Comparison of ENCODE assay signal across 11 cellular contexts in the genomic region with DNA sequence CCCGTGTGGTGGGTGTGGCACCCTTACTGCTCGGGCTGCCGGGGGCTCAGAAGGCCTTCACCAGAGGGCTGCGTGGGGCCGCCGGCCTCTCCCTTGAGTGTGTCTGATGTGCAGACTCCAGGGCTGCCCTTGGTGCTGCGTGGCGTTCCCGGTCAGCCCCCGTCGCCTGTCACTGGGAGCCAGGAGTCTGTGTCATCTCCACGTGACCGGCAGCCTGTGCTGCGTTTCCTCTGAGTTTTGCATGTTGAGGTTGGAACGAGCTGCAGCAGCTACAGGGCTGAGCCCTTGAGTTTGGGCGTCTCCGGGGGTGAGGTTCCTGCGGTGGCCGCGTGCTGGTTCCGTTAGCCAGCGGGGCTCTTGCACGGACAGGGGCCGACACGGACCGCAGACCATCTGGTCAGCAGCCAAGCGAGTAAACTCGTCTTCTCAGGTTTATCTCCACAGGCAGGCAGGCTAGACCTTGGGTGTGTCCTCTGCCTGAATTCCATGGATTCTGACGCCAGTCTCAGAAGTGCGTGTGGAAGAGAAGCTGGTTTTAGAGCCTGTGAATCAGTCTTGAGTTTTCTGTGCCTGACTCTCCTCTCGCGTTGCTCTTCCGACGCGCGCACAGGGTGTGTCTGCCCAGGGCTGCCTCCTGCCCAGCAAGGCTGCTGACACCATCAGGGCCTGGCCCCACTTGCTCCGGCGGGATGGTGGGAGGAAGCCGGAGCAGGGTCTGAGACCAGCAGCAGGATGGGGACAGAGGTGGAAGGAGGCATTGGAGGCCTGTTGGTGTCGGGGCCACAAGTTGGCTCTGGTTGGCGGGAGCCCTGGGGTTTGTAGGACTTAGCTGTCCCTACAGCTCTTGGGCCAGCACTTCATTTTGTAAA. TPM values are rescaled to one million over a fixed set of nuclear protein-coding genes. Genes with fewer than 3 reads are reported as not detected.
A peak's percentile ranks its signal among the peaks of the same experiment; 100 is the strongest.
DNase-seq lines count a peak whose midpoint lies in the region; ATAC-seq, FAIRE-seq and TF ChIP-seq lines count a peak whose summit lies in the region.
"Had no signal": no experiment of that assay in that cellular context is flagged by ENCODE, and none has a peak within 500 bp of the region (broad histone marks: within the 10 kb centered on the region; RNA-seq: fewer than 3 reads in every experiment).

No MANE protein-coding gene starts in this region.

- WGBS in small intestine, 3 donors, result 91 to 94% (median 94%) methylated on average over 40 to 41 of the region's 41 CpGs

- peaks cover 2% of the 10 kb centered on the region for H3K36me3 Mint-ChIP-seq in memory B cell

- no peak overlapping the region for H3K27ac ChIP-seq in small intestine (ENCODE audit: low read depth in 1 of 2, low read length in 1 of 2)
- H3K27ac ChIP-seq: neutrophil, VCaP had no signal

- ATAC-seq in memory B cell (ENCODE audit: low read depth), result peak; percentile 77
- ATAC-seq: stimulated activated naive CD8-positive, alpha-beta T cell treated with anti-CD3 and anti-CD28 coated beads, Interleukin-15, Interleukin-2, amounts not matched to agents 100 U/mL and 50 U/mL, for 24 hours had no signal

- no peaks in the 10 kb centered on the region for H3K9me3 Mint-ChIP-seq in memory B cell
- H3K9me3 Mint-ChIP-seq: brain had no signal

- no peaks in the 10 kb centered on the region for H3K27me3 ChIP-seq in small intestine (ENCODE audit: control insufficient read depth in 2 of 2, insufficient read depth in 2 of 2, low read length in 2 of 2)
- H3K27me3 ChIP-seq: neutrophil had no signal

- peaks cover 0 to 4% of the 10 kb centered on the region in 2 donors for H3K36me3 ChIP-seq in small intestine (ENCODE audit: control insufficient read depth in 2 of 2, insufficient read depth in 2 of 2, low read length in 2 of 2)

- H3K27ac Mint-ChIP-seq in memory B cell, result peak overlapping the region; percentile 80
- H3K27ac Mint-ChIP-seq: brain had no signal

- TF ChIP-seq CTCF in choroid plexus epithelial cell (conservative IDR thresholded peaks at IDR 0.05; ENCODE audit: low read depth, low read length) (no peak), D721Med (IDR thresholded peaks at IDR 0.05; ENCODE audit: insufficient read depth, missing control alignments) (no peak)

- H3K27me3 Mint-ChIP-seq in memory B cell, result no peaks in the 10 kb centered on the region
- H3K27me3 Mint-ChIP-seq: brain had no signal

- H3K4me1 Mint-ChIP-seq in memory B cell, result peaks cover 21% of the 10 kb centered on the region

- no peak overlapping the region for H3K4me3 ChIP-seq in choroid plexus epithelial cell (ENCODE audit: low read depth, low read length)
- H3K4me3 ChIP-seq in small intestine (ENCODE audit: low read depth in 1 of 2, low read length in 2 of 2), result no peak overlapping the region

- DNase-seq in ELF-1 (ENCODE audit: low read depth, low spot score) (peak; percentile 70), choroid plexus epithelial cell (ENCODE audit: low read depth) (peak; percentile 20), memory B cell (ENCODE audit: low spot score in 2 of 2) (no peak), D721Med (ENCODE audit: insufficient read length, low spot score) (no peak), small intestine (no peak), cerebellum (ENCODE audit: low spot score) (no peak)
- DNase-seq: SHP77; stimulated activated naive CD8-positive, alpha-beta T cell treated with anti-CD3 and anti-CD28 coated beads, Interleukin-15, Interleukin-2, amounts not matched to agents 100 U/mL and 50 U/mL, for 24 hours had no signal

- H3K9me3 ChIP-seq in small intestine (ENCODE audit: control insufficient read depth, low read depth), result no peaks in the 10 kb centered on the region
- H3K9me3 ChIP-seq: neutrophil had no signal

- FAIRE-seq in D721Med (lab: Jason Lieb, UNC) (no peak), small intestine (lab: Jason Lieb, UNC) (no peak)

- H3K4me1 ChIP-seq in small intestine (ENCODE audit: control insufficient read depth in 2 of 2, insufficient read depth in 1 of 2, low read depth in 1 of 2, low read length in 1 of 2), result no peaks in the 10 kb centered on the region

- H3K4me3 Mint-ChIP-seq in memory B cell, result peak overlapping the region; percentile 68
- H3K4me3 Mint-ChIP-seq: brain had no signal

RNA-seq across cellular contexts. Expression of a gene that starts 10.5 kb away (rescaled TPM):
- polyA plus RNA-seq in small intestine, result 10 to 100 TPM in 2 of 3 donors, 1 to 10 TPM in 1; 9.5 to 20.3 (median 10.5) TPM
- 26.9 TPM for total RNA-seq in cerebellum

RNA-seq across cellular contexts. Expression of a gene that starts 18.8 kb away (rescaled TPM):
- polyA plus RNA-seq in small intestine, result 100 to 1,000 TPM in 2 of 3 donors, 10 to 100 TPM in 1; 84.7 to 363 (median 279) TPM
- not detected for total RNA-seq in cerebellum

RNA-seq across cellular contexts. Expression of a gene that starts 45.8 kb away (rescaled TPM):
- polyA plus RNA-seq in small intestine, result 100 to 1,000 TPM in 2 of 3 donors, 10 to 100 TPM in 1; 96.1 to 219 (median 215) TPM
- 6.3 TPM for total RNA-seq in cerebellum

RNA-seq across cellular contexts. Expression of a gene that starts 46.5 kb away (rescaled TPM):
- polyA plus RNA-seq in small intestine, result 100 to 1,000 TPM in 2 of 3 donors, 10 to 100 TPM in 1; 81.9 to 120 (median 119) TPM
- total RNA-seq in cerebellum, result 33.9 TPM

Comparison
In these comparisons a context has a peak if more than half of its experiments do, and no peak if none do; other contexts are left out.
1. DNase-seq: peak in ELF-1 (single experiment) and choroid plexus epithelial cell (single experiment); none in memory B cell (0 of 2), D721Med (single experiment), small intestine (single experiment) and cerebellum (single experiment).